Comparison of ENCODE assay signal across 9 cellular contexts in genomic region chr16:87681990-87682570, GRCh38.
A peak's percentile ranks its signal among the peaks of the same experiment; 100 is the strongest.
DNase-seq lines count a peak whose midpoint lies in the region; ATAC-seq, FAIRE-seq and TF ChIP-seq lines count a peak whose summit lies in the region.
"Had no signal": no experiment of that assay in that cellular context is flagged by ENCODE, and none has a peak within 500 bp of the region (broad histone marks: within the 10 kb centered on the region; RNA-seq: fewer than 3 reads in every experiment).

No MANE protein-coding gene starts in this region.

- no peak overlapping the region for H3K9ac ChIP-seq in BLaER1

- in situ Hi-C loops in G401 (cut with HindIII; ENCODE audit: low sequenced_read_pairs): no loop called here

- no peaks in the 10 kb centered on the region for H3K36me3 ChIP-seq in BLaER1

- no peaks in the 10 kb centered on the region for H4K20me1 ChIP-seq in BLaER1

- no peaks in the 10 kb centered on the region for H3K27me3 ChIP-seq in BLaER1

- no peak overlapping the region for H3K27ac ChIP-seq in BLaER1

- peak overlapping the region; percentile 23; the same call in 1 of the 2 replicates for H3K4me2 ChIP-seq in BLaER1

- peaks cover 13% of the 10 kb centered on the region for H3K4me1 ChIP-seq in BLaER1

- ATAC-seq in GM21515 (IDR thresholded peaks at IDR 0.05; ENCODE audit: unreplicated experiment) (no peak), GM21723 (IDR thresholded peaks at IDR 0.05; ENCODE audit: unreplicated experiment) (no peak)

- peak; percentile 72 for DNase-seq in H54 (ENCODE audit: insufficient read length, low spot score)
- peak; percentile 79 for DNase-seq in iPS-NIHi7 (ENCODE audit: extremely low spot score)
- no peak for DNase-seq in G401 (ENCODE audit: low spot score)
- DNase-seq in NCI-H2171 treated with DMSO at 0.1 percent for 48 hours (lab: John Stamatoyannopoulos, UW): no peak
- DNase-seq: NCI-H446 treated with DMSO at 0.1 percent for 48 hours had no signal

- FAIRE-seq in H54 (lab: Jason Lieb, UNC): no peak

- TF ChIP-seq POLR2A in H54 (IDR thresholded peaks at IDR 0.05; ENCODE audit: low read depth, low read length): no peak

- no peaks in the 10 kb centered on the region for H3K9me3 ChIP-seq in BLaER1

- H3K4me3 ChIP-seq in BLaER1: no peak overlapping the region
- no peak overlapping the region for H3K4me3 ChIP-seq in WI38 (ENCODE audit: low read depth, low read length)

- TF ChIP-seq CTCF in WI38 (IDR thresholded peaks at IDR 0.05; ENCODE audit: low read depth, low read length): peak; percentile 42; the same call in 1 of the 2 replicates

Comparison
In these comparisons a context has a peak if more than half of its experiments do, and no peak if none do; other contexts are left out.
1. DNase-seq: peak in H54 (single experiment) and iPS-NIHi7 (single experiment); none in G401 (single experiment) and NCI-H2171 treated with DMSO at 0.1 percent for 48 hours (single experiment).